ENCODE assay signal across 12 cellular contexts in the genomic region with DNA sequence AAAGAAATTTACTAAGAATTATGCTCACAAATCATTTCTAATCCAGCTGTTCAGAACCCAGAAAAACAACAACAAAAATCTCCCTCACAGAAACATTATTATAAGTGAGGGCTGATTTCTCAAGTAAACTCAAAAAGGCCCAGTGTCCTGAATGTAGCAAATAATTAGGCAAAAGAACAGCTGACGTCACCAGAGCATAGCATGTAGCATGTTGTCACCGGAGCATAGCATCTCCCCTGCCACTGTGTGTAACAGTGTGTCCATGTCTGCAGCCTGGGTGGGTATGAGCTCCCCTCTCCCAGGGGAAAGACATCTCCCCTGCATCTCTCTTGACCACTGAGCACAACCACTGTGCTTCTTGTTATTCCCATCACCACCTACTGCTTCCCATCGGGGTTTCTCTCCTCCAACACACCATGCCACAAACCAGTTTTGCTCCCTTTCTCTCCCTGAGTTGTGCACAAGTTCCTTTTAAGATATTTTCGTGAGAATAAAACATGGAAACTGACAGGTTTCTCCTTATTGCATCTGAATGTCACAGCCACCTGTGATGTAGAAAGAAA.
DNase-seq lines count a peak whose midpoint lies in the region; ATAC-seq, FAIRE-seq and TF ChIP-seq lines count a peak whose summit lies in the region.
"Had no signal": no experiment of that assay in that cellular context is flagged by ENCODE, and none has a peak within 500 bp of the region (broad histone marks: within the 10 kb centered on the region; RNA-seq: fewer than 3 reads in every experiment).

No MANE protein-coding gene starts in this region.

- no peak for TF ChIP-seq RAD21 in H1 (IDR thresholded peaks at IDR 0.05 in 1 of 2, conservative IDR thresholded peaks at IDR 0.05 in 1 of 2; ENCODE audit: low read depth in 2 of 2, low read length in 2 of 2)

- no peak overlapping the region for H2BK120ac ChIP-seq in H1 (replicated peaks; ENCODE audit: low read depth, low read length)

- no peaks in the 10 kb centered on the region for H3K9me3 ChIP-seq in HUES64 (ENCODE audit: insufficient read depth, low read depth, low read length)
- no peaks in the 10 kb centered on the region for H3K9me3 ChIP-seq in H1 (ENCODE audit: insufficient read depth in 2 of 2, low read depth in 1 of 2, low read length in 1 of 2)
- H3K9me3 ChIP-seq in muscle layer of colon (ENCODE audit: low read length), result no peaks in the 10 kb centered on the region
- no peaks in the 10 kb centered on the region for H3K9me3 ChIP-seq in adrenal gland (replicated peaks in 1 of 3)

- no peaks in the 10 kb centered on the region for H3K36me3 ChIP-seq in HUES64 (ENCODE audit: insufficient read depth, low read length)
- no peaks in the 10 kb centered on the region for H3K36me3 ChIP-seq in H1 (ENCODE audit: control insufficient read depth in 2 of 4, insufficient read depth in 4 of 4, low read length in 3 of 4)
- no peaks in the 10 kb centered on the region for H3K36me3 ChIP-seq in muscle layer of colon (ENCODE audit: insufficient read depth, low read length)
- no peaks in the 10 kb centered on the region for H3K36me3 ChIP-seq in adrenal gland (replicated peaks in 1 of 2)

- H4K8ac ChIP-seq in H1 (ENCODE audit: extremely low read depth, insufficient read depth, low read length), result no peak overlapping the region

- peak overlapping the region; percentile 36; the same call in 1 of the 2 replicates for H2BK15ac ChIP-seq in H1 (ENCODE audit: low read length)

- TF ChIP-seq EP300 in H1 (IDR thresholded peaks at IDR 0.05; ENCODE audit: borderline replicate concordance in 1 of 2, low read depth in 2 of 2, low read length in 2 of 2), result no peak

- H3K9ac ChIP-seq in HUES64 (ENCODE audit: low read depth, low read length), result no peak overlapping the region
- H3K9ac ChIP-seq in H1 (replicated peaks in 1 of 4; ENCODE audit: extremely low read depth in 1 of 4, low read depth in 3 of 4, low read length in 3 of 4), result no peak overlapping the region
- no peak overlapping the region for H3K9ac ChIP-seq in muscle layer of colon (ENCODE audit: low read length)

- H2AFZ ChIP-seq in H1 (ENCODE audit: low read length), result no peak overlapping the region

- peak; percentile 48 for FAIRE-seq in H1 (lab: Jason Lieb, UNC)

- TF ChIP-seq POLR2A in H1 (IDR thresholded peaks at IDR 0.05; ENCODE audit: control extremely low read depth in 1 of 2, low read depth in 2 of 2, low read length in 2 of 2) (no peak), adrenal gland (IDR thresholded peaks at IDR 0.05) (no peak)

- 83% methylated on average over 4 of the region's 4 CpGs for WGBS in HUES64
- 66% methylated on average over 4 of the region's 4 CpGs; no CpG with 5 or more reads in 1 of the 2 experiments for WGBS in H1 (ENCODE audit: extremely low coverage in 1 of 2, insufficient coverage in 1 of 2, insufficient read length in 1 of 2, insufficient replicate concordance in 2 of 2, low coverage in 1 of 2, low lambda C conversion rate in 2 of 2, missing lambda C conversion rate in 1 of 2), 2 experiments
- 79 to 85% (median 81%) methylated on average over 4 of the region's 4 CpGs for WGBS in adrenal gland, 4 donors

- no peak overlapping the region for H3K56ac ChIP-seq in H1 (replicated peaks; ENCODE audit: insufficient read length, low read depth, low read length)

- H3K4me3 ChIP-seq in HUES64 (ENCODE audit: low read length) (no peak overlapping the region), H1 (ENCODE audit: extremely low read depth in 1 of 4, insufficient read depth in 2 of 4, low read depth in 3 of 4, low read length in 4 of 4) (peak overlapping the region in 1 of 4 experiments; percentile 19; a peak in 1 of 8 replicates), muscle layer of colon (ENCODE audit: low read depth in 1 of 2, low read length in 2 of 2) (peak overlapping the region in 1 of 2 donors; percentile 7), adrenal gland (no peak overlapping the region)

- H4K5ac ChIP-seq in H1 (ENCODE audit: insufficient read length, low read depth, low read length), result no peak overlapping the region

- H4K20me1 ChIP-seq in H1 (replicated peaks in 1 of 2; ENCODE audit: control insufficient read depth in 1 of 2, insufficient read depth in 2 of 2, low read length in 2 of 2), result peaks cover 0 to 1% of the 10 kb centered on the region in 2 experiments

- H2BK20ac ChIP-seq in H1 (ENCODE audit: low read length), result no peak overlapping the region

- no peak overlapping the region for H3K23ac ChIP-seq in H1 (ENCODE audit: insufficient read length)

- H3K4me2 ChIP-seq in H1 (ENCODE audit: insufficient read depth in 1 of 2, low read depth in 2 of 2, low read length in 2 of 2), result peak overlapping the region; percentile 43 to 56

- intact Hi-C loops in adrenal gland (cut with DNase I), result no loop called here

- no peak for ATAC-seq in GM21526 (IDR thresholded peaks at IDR 0.05; ENCODE audit: low FRiP score, unreplicated experiment)

- no peak for TF ChIP-seq CTCF in H1 (IDR thresholded peaks at IDR 0.05; ENCODE audit: control extremely low read depth in 1 of 3, insufficient read depth in 1 of 3, low read depth in 1 of 3, low read length in 3 of 3)
- TF ChIP-seq CTCF in adrenal gland (IDR thresholded peaks at IDR 0.05), result no peak

- CTCF ChIA-PET in H1 (lab: Charles Lee; ENCODE audit: partially characterized antibody), result no interaction called here

- H2BK5ac ChIP-seq in H1 (ENCODE audit: low read depth, low read length), result no peak overlapping the region

- H3K27me3 ChIP-seq in HUES64 (ENCODE audit: insufficient read depth, low read length), result no peaks in the 10 kb centered on the region
- no peaks in the 10 kb centered on the region for H3K27me3 ChIP-seq in H1 (replicated peaks in 1 of 4; ENCODE audit: control insufficient read depth in 3 of 4, extremely low read depth in 1 of 4, insufficient read depth in 3 of 4, low read length in 3 of 4)
- H3K27me3 ChIP-seq in muscle layer of colon (ENCODE audit: control insufficient read depth in 1 of 2, insufficient read depth in 2 of 2, low read length in 2 of 2), result no peaks in the 10 kb centered on the region
- no peaks in the 10 kb centered on the region for H3K27me3 ChIP-seq in adrenal gland

- H3K18ac ChIP-seq in H1 (ENCODE audit: extremely low read depth, low read length), result peak overlapping the region; percentile 42; the same call in 1 of the 2 replicates

- H3K14ac ChIP-seq in H1 (ENCODE audit: insufficient read length), result no peak overlapping the region

- H2BK12ac ChIP-seq in H1 (ENCODE audit: low read depth, low read length), result no peak overlapping the region

- no peak overlapping the region for H3K4ac ChIP-seq in H1 (replicated peaks; ENCODE audit: insufficient read length, low read depth, low read length)

- H3K79me2 ChIP-seq in H1 (ENCODE audit: control insufficient read depth in 1 of 2, insufficient read depth in 2 of 2, low read length in 2 of 2), result peaks cover 0 to 80% of the 10 kb centered on the region in 2 experiments; a peak in 3 of 4 replicates

- DNase-seq in H1 (ENCODE audit: low read depth in 1 of 2, low spot score in 2 of 2) (no peak), DMS53 treated with DMSO at 0.1 percent for 48 hours (lab: John Stamatoyannopoulos, UW; ENCODE audit: unreplicated experiment) (no peak), adrenal gland (no peak)
- DNase-seq: CD4-positive, alpha-beta T cell; GOT3; NCI-H2029; NCI-H510A treated with DMSO at 0.1 percent for 48 hours; SIG-M5 had no signal

- H3K27ac ChIP-seq in HUES64 (ENCODE audit: low read depth, low read length), result peak overlapping the region; percentile 38; the same call in 1 of the 2 replicates
- no peak overlapping the region for H3K27ac ChIP-seq in H1 (ENCODE audit: low read depth, low read length)
- peak overlapping the region; percentile 52 for H3K27ac ChIP-seq in muscle layer of colon (ENCODE audit: low read depth, low read length)
- peak overlapping the region; percentile 88 for H3K27ac ChIP-seq in temporal lobe (ENCODE audit: low read depth, low read length)
- H3K27ac ChIP-seq in adrenal gland, result no peak overlapping the region

- no peaks in the 10 kb centered on the region for H3K23me2 ChIP-seq in H1 (ENCODE audit: low read depth, low read length)

- no peak overlapping the region for H4K91ac ChIP-seq in H1 (replicated peaks; ENCODE audit: insufficient read length, low read length)

- no peak overlapping the region; the same call in 1 of the 2 replicates for H2AK5ac ChIP-seq in H1 (ENCODE audit: low read depth, low read length)

- peaks cover 6% of the 10 kb centered on the region for H3K79me1 ChIP-seq in H1 (ENCODE audit: low read depth, low read length)

- peaks cover 35% of the 10 kb centered on the region for H3K4me1 ChIP-seq in HUES64 (ENCODE audit: insufficient read depth, low read length)
- H3K4me1 ChIP-seq in H1 (replicated peaks in 1 of 4; ENCODE audit: control insufficient read depth in 3 of 4, insufficient read depth in 4 of 4, low read length in 3 of 4), result peaks cover 3 to 14% (median 10%) of the 10 kb centered on the region in 4 experiments; a peak in 5 of 7 replicates
- H3K4me1 ChIP-seq in muscle layer of colon (ENCODE audit: insufficient read depth, low read length), result peaks cover 59% of the 10 kb centered on the region
- peaks cover 0 to 8% of the 10 kb centered on the region in 2 donors for H3K4me1 ChIP-seq in adrenal gland (replicated peaks in 1 of 2)

- POLR2A ChIA-PET in H1 (lab: Charles Lee; ENCODE audit: partially characterized antibody), result no interaction called here

TF ChIP-seq in H1, 55 proteins besides CTCF, POLR2A, EP300 and RAD21:
- TF ChIP-seq CHD1 (IDR thresholded peaks at IDR 0.05; ENCODE audit: low read depth, low read length), result no peak
- TF ChIP-seq YY1 (IDR thresholded peaks at IDR 0.05; ENCODE audit: low read depth, low read length), result no peak
- TF ChIP-seq TBP (IDR thresholded peaks at IDR 0.05; ENCODE audit: low read depth, low read length), result no peak

Comparison
In these comparisons a context has a peak if more than half of its experiments do, and no peak if none do; other contexts are left out.
1. H3K27ac ChIP-seq: peak in HUES64 (single experiment), muscle layer of colon (single experiment) and temporal lobe (single experiment); none in H1 (single experiment) and adrenal gland (0 of 5).